29 cellular contexts compared by ENCODE assay signal in genomic region chr19:14181906-14182305, GRCh38.
"Had no signal": no experiment of that assay in that cellular context is flagged by ENCODE, and none has a peak within 500 bp of the region (broad histone marks: within the 10 kb centered on the region; RNA-seq: fewer than 3 reads in every experiment).

No MANE protein-coding gene starts in this region.

- H3K27me3 ChIP-seq: adrenal gland, ascending aorta, brain microvascular endothelial cell, hepatocyte, neutrophil, ovary, thyroid gland, upper lobe of left lung, vagina had no signal

- H3K27ac Mint-ChIP-seq: activated naive CD4-positive, alpha-beta T cell treated with anti-CD3 and anti-CD28 coated beads for 36 hours; activated naive CD8-positive, alpha-beta T cell treated with anti-CD3 and anti-CD28 coated beads for 36 hours; dendritic cell treated with granulocyte-macrophage colony-stimulating factor and Interleukin-4, amounts not matched to agents 40 ng/mL and 50 ng/mL, for 4 days; nephron; stimulated activated memory B cell treated with anti-CD40 and anti-IgM and Interleukin-4, amounts not matched to agents 10 μg/mL and 1 μg/mL and 100 μg/mL, for 72 hours; stimulated activated naive CD8-positive, alpha-beta T cell treated with anti-CD3 and anti-CD28 coated beads, Interleukin-15, amount 100 ng/mL, for 72 hours had no signal

- H3K4me1 Mint-ChIP-seq: activated naive CD8-positive, alpha-beta T cell treated with anti-CD3 and anti-CD28 coated beads for 36 hours; stimulated activated memory B cell treated with anti-CD40 and anti-IgM and Interleukin-4, amounts not matched to agents 10 μg/mL and 1 μg/mL and 100 μg/mL, for 72 hours; stimulated activated naive CD8-positive, alpha-beta T cell treated with anti-CD3 and anti-CD28 coated beads, Interleukin-15, amount 100 ng/mL, for 72 hours had no signal

- H3K4me3 ChIP-seq: adrenal gland, ascending aorta, hepatocyte, mucosa of descending colon, ovary, prostate gland, thyroid gland, upper lobe of left lung, vagina had no signal

- H3K9me3 Mint-ChIP-seq: activated naive CD4-positive, alpha-beta T cell treated with anti-CD3 and anti-CD28 coated beads for 36 hours; activated naive CD8-positive, alpha-beta T cell treated with anti-CD3 and anti-CD28 coated beads for 36 hours; dendritic cell treated with granulocyte-macrophage colony-stimulating factor and Interleukin-4, amounts not matched to agents 40 ng/mL and 50 ng/mL, for 4 days; nephron; stimulated activated memory B cell treated with anti-CD40 and anti-IgM and Interleukin-4, amounts not matched to agents 10 μg/mL and 1 μg/mL and 100 μg/mL, for 72 hours; stimulated activated naive CD8-positive, alpha-beta T cell treated with anti-CD3 and anti-CD28 coated beads, Interleukin-15, amount 100 ng/mL, for 72 hours had no signal

- H3K27me3 Mint-ChIP-seq: activated naive CD8-positive, alpha-beta T cell treated with anti-CD3 and anti-CD28 coated beads for 36 hours; stimulated activated naive CD8-positive, alpha-beta T cell treated with anti-CD3 and anti-CD28 coated beads, Interleukin-15, amount 100 ng/mL, for 72 hours had no signal

- H3K9me3 ChIP-seq: adrenal gland, ascending aorta, mucosa of descending colon, neutrophil, ovary, prostate gland, thyroid gland, upper lobe of left lung, vagina had no signal

- H3K36me3 ChIP-seq: adrenal gland, neutrophil, ovary, prostate gland had no signal

- DNase-seq: activated CD4-positive, alpha-beta T cell treated with anti-CD3 and anti-CD28 coated beads for 4 hours; activated CD4-positive, alpha-beta T cell treated with anti-CD3 and anti-CD28 coated beads, Interleukin-2, amount 50 U/mL, for 4 hours; activated CD4-positive, CD25-positive, alpha-beta regulatory T cell; activated effector memory CD4-positive, alpha-beta T cell treated with anti-CD3 and anti-CD28 coated beads, Interleukin-2, amount 50 U/mL, for 16 hours; activated naive CD4-positive, alpha-beta T cell treated with anti-CD3 and anti-CD28 coated beads for 36 hours; activated naive CD8-positive, alpha-beta T cell treated with anti-CD3 and anti-CD28 coated beads for 36 hours; activated T-cell treated with anti-CD3 and anti-CD28 coated beads for 4 hours; adrenal gland; brain microvascular endothelial cell; effector CD8-positive, alpha-beta T cell; left cardiac atrium; left ventricle myocardium superior; ovary; retina; stimulated activated CD4-positive, alpha-beta T cell treated with anti-CD3 and anti-CD28 coated beads, Interleukin-1b, Interleukin-23, amount 100 ng/mL, for 48 hours; stimulated activated CD4-positive, alpha-beta T cell treated with anti-CD3 and anti-CD28 coated beads, Interleukin-4, amount 100 ng/mL, for 4 hours; stimulated activated CD8-positive, alpha-beta memory T cell treated with anti-CD3 and anti-CD28 coated beads, Interleukin-4, amount 100 ng/mL, for 48 hours; stimulated activated naive CD8-positive, alpha-beta T cell treated with anti-CD3 and anti-CD28 coated beads, Interleukin-15, amount 100 ng/mL, for 72 hours; thyroid gland; upper lobe of left lung had no signal

- H3K36me3 Mint-ChIP-seq: activated naive CD8-positive, alpha-beta T cell treated with anti-CD3 and anti-CD28 coated beads for 36 hours; stimulated activated memory B cell treated with anti-CD40 and anti-IgM and Interleukin-4, amounts not matched to agents 10 μg/mL and 1 μg/mL and 100 μg/mL, for 72 hours had no signal

- H3K4me3 Mint-ChIP-seq: activated naive CD4-positive, alpha-beta T cell treated with anti-CD3 and anti-CD28 coated beads for 36 hours; activated naive CD8-positive, alpha-beta T cell treated with anti-CD3 and anti-CD28 coated beads for 36 hours; dendritic cell treated with granulocyte-macrophage colony-stimulating factor and Interleukin-4, amounts not matched to agents 40 ng/mL and 50 ng/mL, for 4 days; nephron; stimulated activated memory B cell treated with anti-CD40 and anti-IgM and Interleukin-4, amounts not matched to agents 10 μg/mL and 1 μg/mL and 100 μg/mL, for 72 hours; stimulated activated naive CD8-positive, alpha-beta T cell treated with anti-CD3 and anti-CD28 coated beads, Interleukin-15, amount 100 ng/mL, for 72 hours had no signal
